Comparison of ENCODE assay signal across 21 cellular contexts in genomic region chr11:27600656-27601055, GRCh38.
DNase-seq lines count a peak whose midpoint lies in the region; ATAC-seq, FAIRE-seq and TF ChIP-seq lines count a peak whose summit lies in the region.
"Had no signal": no experiment of that assay in that cellular context is flagged by ENCODE, and none has a peak within 500 bp of the region (broad histone marks: within the 10 kb centered on the region; RNA-seq: fewer than 3 reads in every experiment).

No MANE protein-coding gene starts in this region.

- no peak overlapping the region for H3K4me2 ChIP-seq in GM12878 (ENCODE audit: control insufficient read depth, insufficient read depth)
- H3K4me2 ChIP-seq: BLaER1 treated with 17β-estradiol and CSF1 and Interleukin-3, amounts not matched to agents 10 nM and 100 nM had no signal

- no peaks in the 10 kb centered on the region for H4K20me1 ChIP-seq in GM12878 (ENCODE audit: control insufficient read depth, insufficient read depth)
- H4K20me1 ChIP-seq: BLaER1 treated with 17β-estradiol and CSF1 and Interleukin-3, amounts not matched to agents 10 nM and 100 nM had no signal

- no peak overlapping the region for H3K9ac ChIP-seq in GM12878 (ENCODE audit: control insufficient read depth, insufficient read depth, low read length)
- H3K9ac ChIP-seq: BLaER1 treated with 17β-estradiol and CSF1 and Interleukin-3, amounts not matched to agents 10 nM and 100 nM had no signal

- no peak for TF ChIP-seq EP300 in GM12878 (IDR thresholded peaks at IDR 0.05; ENCODE audit: borderline replicate concordance in 1 of 2, control insufficient read depth in 1 of 2, low read depth in 2 of 2, low read length in 2 of 2)

- in situ Hi-C loops in GM12878 (cut with MboI), result no loop called here

- ATAC-seq in GM12878, result peak; percentile 60
- ATAC-seq in GM21528 (IDR thresholded peaks at IDR 0.05; ENCODE audit: low FRiP score, unreplicated experiment), result no peak
- ATAC-seq: K562, Right ventricle myocardium inferior, T-helper 17 cell had no signal

- no peak for TF ChIP-seq CTCF in GM12878 (IDR thresholded peaks at IDR 0.05 in 2 of 3, conservative IDR thresholded peaks at IDR 0.05 in 1 of 3; ENCODE audit: control insufficient read depth in 2 of 3, extremely low read depth in 1 of 3, insufficient read depth in 1 of 3, low read depth in 3 of 3, low read length in 3 of 3)

- H3K79me2 ChIP-seq in GM12878 (ENCODE audit: control insufficient read depth, insufficient read depth, low read length), result no peaks in the 10 kb centered on the region

- SMC1A ChIA-PET in GM12878 (lab: Charles Lee; ENCODE audit: uncharacterized antibody, unreplicated experiment), result interaction anchor here (1.6 kb wide), 1 partner anchor 36 kb away, joined by 5 read pairs; no protein-coding TSS in a partner anchor

- H3K27ac ChIP-seq in GM12878 (ENCODE audit: control insufficient read depth, insufficient read depth), result no peak overlapping the region
- H3K27ac ChIP-seq: BLaER1 treated with 17β-estradiol and CSF1 and Interleukin-3, amounts not matched to agents 10 nM and 100 nM; SJSA1 had no signal

- no peaks in the 10 kb centered on the region for H3K36me3 ChIP-seq in GM12878 (ENCODE audit: control insufficient read depth in 2 of 2, insufficient read depth in 2 of 2, low read length in 1 of 2)
- H3K36me3 ChIP-seq: BLaER1 treated with 17β-estradiol and CSF1 and Interleukin-3, amounts not matched to agents 10 nM and 100 nM; SJSA1 had no signal

- H3K27me3 ChIP-seq in GM12878 (replicated peaks in 1 of 2; ENCODE audit: control insufficient read depth in 2 of 2, insufficient read depth in 2 of 2, low read length in 1 of 2), result no peaks in the 10 kb centered on the region
- H3K27me3 ChIP-seq: BLaER1 treated with 17β-estradiol and CSF1 and Interleukin-3, amounts not matched to agents 10 nM and 100 nM; SJSA1 had no signal

- no peaks in the 10 kb centered on the region for H3K9me3 ChIP-seq in GM12878 (replicated peaks; ENCODE audit: control insufficient read depth, insufficient read depth, low read length)
- H3K9me3 ChIP-seq: BLaER1 treated with 17β-estradiol and CSF1 and Interleukin-3, amounts not matched to agents 10 nM and 100 nM; Caco-2; SJSA1 had no signal

- CTCF ChIA-PET in GM12878 (lab: Yijun Ruan, JAX), result no interaction called here

- BruUV-seq in GM12878 (replicated peaks; lab: Mats Ljungman, UMichigan), result no TSS peak

- no peak for FAIRE-seq in GM12878 (lab: Jason Lieb, UNC)
- FAIRE-seq: G401.6, K562, RCC 7860 had no signal

- no peak overlapping the region for H3K4me3 ChIP-seq in GM12878
- H3K4me3 ChIP-seq: BLaER1 treated with 17β-estradiol and CSF1 and Interleukin-3, amounts not matched to agents 10 nM and 100 nM; K562; SJSA1 had no signal

- intact Hi-C loops in GM12878 (cut with micrococcal nuclease; ENCODE audit: unreplicated experiment), result no loop called here

- RAD21 ChIA-PET in GM12878 (lab: Charles Lee; ENCODE audit: unreplicated experiment), result no interaction called here

- DNase-seq in NCI-H2107 treated with DMSO at 0.1 percent for 48 hours (lab: John Stamatoyannopoulos, UW; ENCODE audit: unreplicated experiment) (peak; percentile 44), NCI-H2107 (lab: John Stamatoyannopoulos, UW) (no peak), NCI-H69 (lab: John Stamatoyannopoulos, UW) (peak; percentile 96), GM12878 (ENCODE audit: low read depth, low spot score) (no peak)
- no peak for DNase-seq in activated CD4-positive, CD25-positive, alpha-beta regulatory T cell treated with anti-CD3 and anti-CD28 coated beads, Interleukin-2, amount 50 U/mL, for 72 hours
- no peak for DNase-seq in activated effector memory CD4-positive, alpha-beta T cell treated with anti-CD3 and anti-CD28 coated beads, Interleukin-2, amount 50 U/mL, for 16 hours
- DNase-seq: 8988T; Caco-2; CD4-positive, alpha-beta memory T cell; NCI-H1092 treated with DMSO at 0.1 percent for 48 hours; NCI-H2029 treated with DMSO at 0.1 percent for 48 hours; NCI-H2171 treated with DMSO at 0.1 percent for 48 hours; NK-92 treated with Interleukin-12 subunit alpha and Interleukin-12 subunit beta, amount 100 ng/mL, for 24 hours; T-helper 17 cell had no signal

- H3K4me1 ChIP-seq in GM12878 (ENCODE audit: control insufficient read depth, insufficient read depth, low read length), result no peaks in the 10 kb centered on the region
- H3K4me1 ChIP-seq: BLaER1 treated with 17β-estradiol and CSF1 and Interleukin-3, amounts not matched to agents 10 nM and 100 nM; Caco-2; SJSA1 had no signal

- WGBS in GM12878 (ENCODE audit: insufficient coverage, insufficient replicate concordance, low lambda C conversion rate, missing lambda C conversion rate), result 0% methylated on average over 3 of the region's 3 CpGs

- POLR2A ChIA-PET in GM12878 (lab: Charles Lee), result interaction anchor here (0.6 kb wide), 2 partner anchors 47 to 97 kb away, joined by 3 to 4 read pairs; no protein-coding TSS in a partner anchor

- no peak for TF ChIP-seq POLR2A in GM12878 (IDR thresholded peaks at IDR 0.05; ENCODE audit: low read depth, low read length)

- TF ChIP-seq RAD21 in GM12878 (IDR thresholded peaks at IDR 0.05; ENCODE audit: insufficient read depth, low read depth, low read length), result no peak

- H2AFZ ChIP-seq in GM12878 (ENCODE audit: control insufficient read depth, low read depth, low read length), result no peak overlapping the region

TF ChIP-seq in GM12878, 131 proteins besides CTCF, POLR2A, EP300 and RAD21:
- peak; percentile 41; the same call in 1 of the 2 replicates for TF ChIP-seq MTA2 (IDR thresholded peaks at IDR 0.05; ENCODE audit: low read depth)
- TF ChIP-seq EZH2 (IDR thresholded peaks at IDR 0.05; ENCODE audit: borderline replicate concordance, control insufficient read depth, low read depth, low read length), result no peak
- TF ChIP-seq BHLHE40 (IDR thresholded peaks at IDR 0.05; ENCODE audit: borderline replicate concordance in 1 of 2, low read depth in 2 of 2, low read length in 1 of 2), result peak in 1 of 2 experiments; percentile 21; a peak in 1 of 4 replicates
TF ChIP-seq in GM12878: peak in this region for 2.

Comparison
In these comparisons a context has a peak if more than half of its experiments do, and no peak if none do; other contexts are left out.
1. DNase-seq: peak in NCI-H2107 treated with DMSO at 0.1 percent for 48 hours (single experiment) and NCI-H69 (single experiment); none in NCI-H2107 (single experiment), GM12878 (single experiment), activated CD4-positive, CD25-positive, alpha-beta regulatory T cell treated with anti-CD3 and anti-CD28 coated beads, Interleukin-2, amount 50 U/mL, for 72 hours (single experiment) and activated effector memory CD4-positive, alpha-beta T cell treated with anti-CD3 and anti-CD28 coated beads, Interleukin-2, amount 50 U/mL, for 16 hours (single experiment).